1 cellular context compared by ENCODE assay signal in genomic region chr4:98518555-98519267, GRCh38.
TF ChIP-seq lines count a peak whose summit lies in the region.

No MANE protein-coding gene starts in this region.

TF ChIP-seq in HepG2, 621 proteins besides CTCF, POLR2A, EP300 and RAD21 (continued from another document):
- no peak for TF ChIP-seq ZNF142 (CRISPR knock-in tag; IDR thresholded peaks at IDR 0.05)
- TF ChIP-seq ZNF333 (CRISPR knock-in tag; IDR thresholded peaks at IDR 0.05; ENCODE audit: borderline replicate concordance): no peak
- TF ChIP-seq TAF15 (IDR thresholded peaks at IDR 0.05; ENCODE audit: low read depth, low read length, poor library complexity, severe bottlenecking): no peak
- no peak for TF ChIP-seq ZFX (CRISPR knock-in tag; IDR thresholded peaks at IDR 0.05; ENCODE audit: low read depth)
- no peak for TF ChIP-seq SKI (IDR thresholded peaks at IDR 0.05; ENCODE audit: partially characterized antibody)
- no peak for TF ChIP-seq ZNF468 (CRISPR knock-in tag; IDR thresholded peaks at IDR 0.05)
- no peak for TF ChIP-seq MTERF4 (CRISPR knock-in tag; IDR thresholded peaks at IDR 0.05)
- TF ChIP-seq GZF1 (CRISPR knock-in tag; IDR thresholded peaks at IDR 0.05): no peak
- no peak for TF ChIP-seq THYN1 (CRISPR knock-in tag; IDR thresholded peaks at IDR 0.05; ENCODE audit: borderline replicate concordance, low read depth)
- no peak for TF ChIP-seq ZNF607 (CRISPR knock-in tag; IDR thresholded peaks at IDR 0.05; ENCODE audit: borderline replicate concordance)
- TF ChIP-seq PRDM10 (CRISPR knock-in tag; IDR thresholded peaks at IDR 0.05; ENCODE audit: low read depth): no peak
- TF ChIP-seq MBD4 (IDR thresholded peaks at IDR 0.05; ENCODE audit: borderline replicate concordance, low read length): no peak
